Comparison of ENCODE assay signal across 8 cellular contexts in the genomic region with DNA sequence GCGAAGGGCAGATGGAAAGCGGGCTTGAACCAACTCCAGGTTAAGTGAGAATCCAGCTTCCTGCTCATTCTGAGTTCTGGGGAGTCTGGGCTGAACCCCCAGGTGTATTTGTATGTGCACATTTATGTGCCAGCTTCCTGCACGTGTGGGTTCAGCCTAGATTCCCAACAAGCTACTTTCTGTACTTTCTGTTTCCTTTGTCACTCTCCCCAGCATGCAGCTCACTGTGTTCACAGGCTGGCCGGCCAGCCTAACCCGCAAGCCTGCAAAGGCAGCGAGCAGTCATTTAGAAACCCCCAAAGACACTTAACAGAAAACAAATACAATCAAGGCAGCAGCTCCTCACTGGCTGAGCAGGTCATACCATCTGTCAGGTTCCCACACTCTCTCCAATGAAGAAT. TPM values are rescaled to one million over a fixed set of nuclear protein-coding genes. Genes with fewer than 3 reads are reported as not detected.
DNase-seq lines count a peak whose midpoint lies in the region; ATAC-seq, FAIRE-seq and TF ChIP-seq lines count a peak whose summit lies in the region.

No MANE protein-coding gene starts in this region.

- peak; percentile 54 for FAIRE-seq in GM12878 (lab: Jason Lieb, UNC)

- RAD21 ChIA-PET in GM12878 (lab: Charles Lee; ENCODE audit: unreplicated experiment) = interaction anchor here (1.0 to 13.8 kb wide), 19 partner anchors 10 to 320 kb away, joined by 3 to 363 read pairs (median 6); a partner anchor contains a TSS

- H3K27ac Mint-ChIP-seq in CD8-positive, alpha-beta memory T cell = peak overlapping the region; percentile 50 to 92 (median 90)

- intact Hi-C loops in GM12878 (cut with micrococcal nuclease; ENCODE audit: unreplicated experiment) = no loop called here
- intact Hi-C loops in right cardiac atrium (cut with DNase I) = no loop called here

- TF ChIP-seq RAD21 in GM12878 (IDR thresholded peaks at IDR 0.05; ENCODE audit: insufficient read depth, low read depth, low read length) = no peak

- H3K9me3 ChIP-seq in CD8-positive, alpha-beta memory T cell (ENCODE audit: low read length) = no peaks in the 10 kb centered on the region
- H3K9me3 ChIP-seq in GM12878 (replicated peaks; ENCODE audit: control insufficient read depth, insufficient read depth, low read length) = no peaks in the 10 kb centered on the region; the same call in 2 of the 3 replicates
- H3K9me3 ChIP-seq in HAP-1 = no peaks in the 10 kb centered on the region
- no peaks in the 10 kb centered on the region for H3K9me3 ChIP-seq in right cardiac atrium (ENCODE audit: control insufficient read depth, low read length)

- TF ChIP-seq EP300 in GM12878 (IDR thresholded peaks at IDR 0.05; ENCODE audit: borderline replicate concordance in 1 of 2, control insufficient read depth in 1 of 2, low read depth in 2 of 2, low read length in 2 of 2) = peak; percentile 65 to 79; a peak in 3 of 4 replicates

- DNase-seq in CD8-positive, alpha-beta memory T cell = peak in 4 of 5 donors; percentile 24 to 75 (median 52)
- peak; percentile 96 for DNase-seq in GM12878 (ENCODE audit: low read depth, low spot score)
- no peak for DNase-seq in HAP-1 (ENCODE audit: low spot score in 2 of 2)
- no peak for DNase-seq in cerebellar nuclear complex (lab: John Stamatoyannopoulos, UW)
- DNase-seq in globus pallidus (ENCODE audit: low spot score) = no peak
- no peak for DNase-seq in right cardiac atrium

- in situ Hi-C loops in GM12878 (cut with MboI) = no loop called here
- in situ Hi-C loops in HAP-1 (cut with MboI; ENCODE audit: low sequenced_read_pairs) = no loop called here

- H3K27me3 Mint-ChIP-seq in CD8-positive, alpha-beta memory T cell = no peaks in the 10 kb centered on the region

- CTCF ChIA-PET in CD8-positive, alpha-beta memory T cell (lab: Charles Lee) = interaction anchor here (0.8 to 4.7 kb wide), 15 partner anchors 8 to 143 kb away, joined by 3 to 42 read pairs (median 4); no protein-coding TSS in a partner anchor
- CTCF ChIA-PET in GM12878 (lab: Yijun Ruan, JAX) = interaction anchor here (0.8 to 15.0 kb wide), 16 partner anchors 9 to 153 kb away, joined by 3 to 299 read pairs (median 4); a partner anchor contains a TSS

- peak; percentile 51 for TF ChIP-seq POLR2A in GM12878 (IDR thresholded peaks at IDR 0.05; ENCODE audit: low read depth, low read length)

- H3K4me3 Mint-ChIP-seq in CD8-positive, alpha-beta memory T cell = peak overlapping the region; percentile 8 to 87 (median 68)

- H3K4me3 ChIP-seq in CD8-positive, alpha-beta memory T cell (ENCODE audit: low read length) = no peak overlapping the region
- H3K4me3 ChIP-seq in GM12878 (peak overlapping the region; percentile 74; the same call in 1 of the 2 replicates), HAP-1 (no peak overlapping the region), right cardiac atrium (ENCODE audit: low read length) (no peak overlapping the region)

- H4K20me1 ChIP-seq in GM12878 (ENCODE audit: control insufficient read depth, insufficient read depth) = no peaks in the 10 kb centered on the region

- WGBS in GM12878 (ENCODE audit: insufficient coverage, insufficient replicate concordance, low lambda C conversion rate, missing lambda C conversion rate) = 0% methylated on average over 6 of the region's 6 CpGs
- 88% methylated on average over 6 of the region's 6 CpGs for WGBS in right cardiac atrium

- SMC1A ChIA-PET in GM12878 (lab: Charles Lee; ENCODE audit: uncharacterized antibody, unreplicated experiment) = interaction anchor here (0.6 to 16.0 kb wide), 23 partner anchors 9 to 185 kb away, joined by 3 to 410 read pairs (median 5); a partner anchor contains a TSS

- H3K36me3 ChIP-seq in CD8-positive, alpha-beta memory T cell (ENCODE audit: insufficient read depth, low read length) = no peaks in the 10 kb centered on the region
- H3K36me3 ChIP-seq in GM12878 (ENCODE audit: control insufficient read depth in 2 of 2, insufficient read depth in 2 of 2, low read length in 1 of 2) = no peaks in the 10 kb centered on the region
- H3K36me3 ChIP-seq in HAP-1 (replicated peaks) = no peaks in the 10 kb centered on the region

- BruUV-seq in GM12878 (replicated peaks; lab: Mats Ljungman, UMichigan) = no TSS peak

- TF ChIP-seq CTCF in GM12878 (IDR thresholded peaks at IDR 0.05 in 2 of 3, conservative IDR thresholded peaks at IDR 0.05 in 1 of 3; ENCODE audit: control insufficient read depth in 2 of 3, extremely low read depth in 1 of 3, insufficient read depth in 1 of 3, low read depth in 3 of 3, low read length in 3 of 3) = no peak

- H3K4me1 ChIP-seq in CD8-positive, alpha-beta memory T cell (ENCODE audit: insufficient read depth, low read length) = peaks cover 81% of the 10 kb centered on the region
- peaks cover 72% of the 10 kb centered on the region for H3K4me1 ChIP-seq in GM12878 (ENCODE audit: control insufficient read depth, insufficient read depth, low read length)
- H3K4me1 ChIP-seq in HAP-1 = no peaks in the 10 kb centered on the region
- no peaks in the 10 kb centered on the region for H3K4me1 ChIP-seq in right cardiac atrium (ENCODE audit: control insufficient read depth, insufficient read depth, low read length)

- no peaks in the 10 kb centered on the region for H3K9me3 Mint-ChIP-seq in CD8-positive, alpha-beta memory T cell

- H3K9ac ChIP-seq in GM12878 (ENCODE audit: control insufficient read depth, insufficient read depth, low read length) = peak overlapping the region; percentile 73

- peak overlapping the region; percentile 16; the same call in 1 of the 2 replicates for H2AFZ ChIP-seq in GM12878 (ENCODE audit: control insufficient read depth, low read depth, low read length)

- no peaks in the 10 kb centered on the region for H3K36me3 Mint-ChIP-seq in CD8-positive, alpha-beta memory T cell

- H3K27ac ChIP-seq in CD8-positive, alpha-beta memory T cell (ENCODE audit: low read depth, low read length) = no peak overlapping the region
- H3K27ac ChIP-seq in GM12878 (ENCODE audit: control insufficient read depth, insufficient read depth) (peak overlapping the region; percentile 86), right cardiac atrium (ENCODE audit: low read length) (no peak overlapping the region)

- ATAC-seq in GM19463 (IDR thresholded peaks at IDR 0.05; ENCODE audit: unreplicated experiment) (peak; percentile 57), HG03457 (IDR thresholded peaks at IDR 0.05; ENCODE audit: unreplicated experiment) (peak; percentile 47), GM12878 (peak; percentile 82), right cardiac atrium (no peak)

- H3K27me3 ChIP-seq in CD8-positive, alpha-beta memory T cell (ENCODE audit: insufficient read depth, low read length, poor library complexity, severe bottlenecking) = no peaks in the 10 kb centered on the region
- no peaks in the 10 kb centered on the region for H3K27me3 ChIP-seq in GM12878 (replicated peaks in 1 of 2; ENCODE audit: control insufficient read depth in 2 of 2, insufficient read depth in 2 of 2, low read length in 1 of 2)
- peaks cover 5% of the 10 kb centered on the region; the same call in 1 of the 2 replicates for H3K27me3 ChIP-seq in HAP-1 (ENCODE audit: low read depth)
- H3K27me3 ChIP-seq in right cardiac atrium (ENCODE audit: control insufficient read depth, insufficient read depth) = no peaks in the 10 kb centered on the region

- peaks cover 41% of the 10 kb centered on the region for H3K79me2 ChIP-seq in GM12878 (ENCODE audit: control insufficient read depth, insufficient read depth, low read length)

- peak overlapping the region; percentile 95 for H3K4me2 ChIP-seq in GM12878 (ENCODE audit: control insufficient read depth, insufficient read depth)

- POLR2A ChIA-PET in CD8-positive, alpha-beta memory T cell (lab: Charles Lee) = interaction anchor here (1.1 to 2.7 kb wide), 4 partner anchors 11 to 152 kb away, joined by 3 to 13 read pairs (median 4); a partner anchor contains a TSS
- POLR2A ChIA-PET in GM12878 (lab: Charles Lee) = interaction anchor here (0.7 to 14.8 kb wide), 14 partner anchors 17 to 156 kb away, joined by 3 to 283 read pairs (median 5); a partner anchor contains a TSS

- peaks cover 75 to 93% (median 89%) of the 10 kb centered on the region in 3 donors for H3K4me1 Mint-ChIP-seq in CD8-positive, alpha-beta memory T cell

RNA-seq across cellular contexts. Expression of a gene that starts 1.2 kb away (rescaled TPM):
- not detected for total RNA-seq in CD8-positive, alpha-beta memory T cell
- polyA plus RNA-seq in CD8-positive, alpha-beta memory T cell = not detected
- total RNA-seq in GM12878 (2013; cell fraction: nucleolus; rRNA removed) = not detected in 2 replicates
- total RNA-seq in GM12878 (2014; rRNA removed) = 0.38 TPM in 1 of 2 replicates, not detected in the other
- total RNA-seq in GM12878 (2014; rRNA removed; fragmentation: Illumina TruSeq; extraction: Trizol) = not detected in 2 replicates
- not detected in 2 replicates for total RNA-seq in GM12878 (2021)
- polyA plus RNA-seq in GM12878 (2011; ENCODE audit: low read depth) = 0.30 TPM
- 0.72 and 0.73 TPM in 2 replicates for polyA plus RNA-seq in GM12878 (2011; rRNA removed)
- 0.33 and 0.63 TPM in 2 replicates for polyA plus RNA-seq in GM12878 (2011; cell fraction: cytosol; rRNA removed)
- 0.70 and 1.2 TPM in 2 replicates for polyA plus RNA-seq in GM12878 (2011; cell fraction: nucleus; rRNA removed)
- polyA plus RNA-seq in GM12878 (2012) = 0.65 TPM in 1 of 2 replicates, not detected in the other
- 0.32 TPM in 1 of 2 replicates, not detected in the other for polyA plus RNA-seq in GM12878 (2014; fragmentation: Illumina TruSeq; extraction: Trizol)
- polyA plus RNA-seq in GM12878 (2014; fragmentation: Nextera tagmentation; extraction: Ambion mirVana) = under 1 TPM; 0.27 to 0.29 TPM
- 0.10 TPM in 1 of 2 replicates, not detected in the other for polyA plus RNA-seq in GM12878 (2014; rRNA removed)
- polyA plus RNA-seq in GM12878 (2016; fragmentation: Nextera tagmentation; extraction: Ambion mirVana) = not detected
- 0.37 and 0.41 TPM in 2 replicates for polyA minus RNA-seq in GM12878 (2011; rRNA and poly(A)+ RNA removed)
- polyA minus RNA-seq in GM12878 (2011; cell fraction: cytosol; rRNA and poly(A)+ RNA removed) = not detected in 2 replicates
- polyA minus RNA-seq in GM12878 (2011; cell fraction: nucleus; rRNA and poly(A)+ RNA removed) = 0.24 TPM in 1 of 2 replicates, not detected in the other
- not detected for total RNA-seq in right cardiac atrium
- not detected for polyA plus RNA-seq in right cardiac atrium

RNA-seq across cellular contexts. Expression of a gene that starts 3.0 kb away (rescaled TPM):
- total RNA-seq in CD8-positive, alpha-beta memory T cell = 1 to 10 TPM; 7.6 TPM
- polyA plus RNA-seq in CD8-positive, alpha-beta memory T cell = 0.33 TPM
- 1.5 and 3.6 TPM in 2 replicates for total RNA-seq in GM12878 (2013; cell fraction: nucleolus; rRNA removed)
- total RNA-seq in GM12878 (2014; rRNA removed) (1.0 and 1.1 TPM in 2 replicates), GM12878 (2014; rRNA removed; fragmentation: Illumina TruSeq; extraction: Trizol) (1.4 and 1.6 TPM in 2 replicates), GM12878 (2021) (0.67 and 1.1 TPM in 2 replicates), right cardiac atrium (1 to 10 TPM in 3 of 4 donors, under 1 TPM in 1; 0.59 to 5.9 (median 1.3) TPM)
- 4.4 TPM for polyA plus RNA-seq in GM12878 (2011; ENCODE audit: low read depth)
- polyA plus RNA-seq in GM12878 (2011; rRNA removed) (5.0 and 6.3 TPM in 2 replicates), GM12878 (2014; fragmentation: Illumina TruSeq; extraction: Trizol) (1.4 and 1.8 TPM in 2 replicates), GM12878 (2014; fragmentation: Nextera tagmentation; extraction: Ambion mirVana) (1 to 10 TPM; 1.2 to 1.6 TPM), GM12878 (2014; rRNA removed) (0.92 and 1.5 TPM in 2 replicates), GM12878 (2016; fragmentation: Nextera tagmentation; extraction: Ambion mirVana) (under 1 TPM; 0.34 to 0.70 TPM), right cardiac atrium (0.75 TPM)
- 3.0 and 5.2 TPM in 2 replicates for polyA plus RNA-seq in GM12878 (2011; cell fraction: cytosol; rRNA removed)
- polyA plus RNA-seq in GM12878 (2011; cell fraction: nucleus; rRNA removed) = 1.0 and 1.4 TPM in 2 replicates
- polyA plus RNA-seq in GM12878 (2012) = 2.8 and 5.5 TPM in 2 replicates
- polyA minus RNA-seq in GM12878 (2011; rRNA and poly(A)+ RNA removed) = 3.7 and 6.0 TPM in 2 replicates
- polyA minus RNA-seq in GM12878 (2011; cell fraction: cytosol; rRNA and poly(A)+ RNA removed) = 1.1 and 2.1 TPM in 2 replicates
- 4.7 and 5.2 TPM in 2 replicates for polyA minus RNA-seq in GM12878 (2011; cell fraction: nucleus; rRNA and poly(A)+ RNA removed)

Comparison
In these comparisons a context has a peak if more than half of its experiments do, and no peak if none do; other contexts are left out.
1. DNase-seq: peak in CD8-positive, alpha-beta memory T cell (4 of 5) and GM12878 (single experiment); none in HAP-1 (0 of 2), cerebellar nuclear complex (0 of 2), globus pallidus (single experiment) and right cardiac atrium (0 of 3).
2. ATAC-seq: peak in GM19463 (single experiment), HG03457 (single experiment) and GM12878 (single experiment); none in right cardiac atrium (0 of 2).